15 cellular contexts compared by ENCODE assay signal in genomic region chr5:39014544-39014943, GRCh38. TPM values are rescaled to one million over a fixed set of nuclear protein-coding genes. Genes with fewer than 3 reads are reported as not detected.
DNase-seq lines count a peak whose midpoint lies in the region; ATAC-seq and TF ChIP-seq lines count a peak whose summit lies in the region.
"Had no signal": no experiment of that assay in that cellular context is flagged by ENCODE, and none has a peak within 500 bp of the region (broad histone marks: within the 10 kb centered on the region; RNA-seq: fewer than 3 reads in every experiment).

No MANE protein-coding gene starts in this region.

- H3K4me3 ChIP-seq in rectal smooth muscle tissue (ENCODE audit: low read length): no peak overlapping the region
- H3K4me3 ChIP-seq in CD8-positive, alpha-beta memory T cell (ENCODE audit: low read length): no peak overlapping the region
- H3K4me3 ChIP-seq: lung had no signal

- no peaks in the 10 kb centered on the region for H3K27me3 Mint-ChIP-seq in CD8-positive, alpha-beta memory T cell
- H3K27me3 Mint-ChIP-seq in activated T-cell treated with anti-CD3 and anti-CD28 coated beads, Interleukin-2, amount 50 U/mL, for 4 hours (ENCODE audit: low read depth): no peaks in the 10 kb centered on the region
- H3K27me3 Mint-ChIP-seq: CD4-positive, CD25-positive, alpha-beta regulatory T cell; IgD-negative memory B cell had no signal

- no peak overlapping the region for H3K9ac ChIP-seq in rectal smooth muscle tissue (ENCODE audit: low read length)

- H3K4me1 ChIP-seq in rectal smooth muscle tissue (ENCODE audit: control insufficient read depth, insufficient read depth, low read length): peaks cover 8% of the 10 kb centered on the region
- H3K4me1 ChIP-seq in CD8-positive, alpha-beta memory T cell (ENCODE audit: insufficient read depth, low read length): no peaks in the 10 kb centered on the region

- intact Hi-C loops in posterior vena cava (cut with DNase I): loop anchor here in 1 of 2 donors (10.0 kb wide), 1 partner anchor 60 kb away; the partner anchor contains the start of gene RICTOR

- H3K4me3 Mint-ChIP-seq in CD8-positive, alpha-beta memory T cell: no peak overlapping the region
- no peak overlapping the region for H3K4me3 Mint-ChIP-seq in activated T-cell treated with anti-CD3 and anti-CD28 coated beads, Interleukin-2, amount 50 U/mL, for 4 hours
- H3K4me3 Mint-ChIP-seq: CD4-positive, CD25-positive, alpha-beta regulatory T cell; IgD-negative memory B cell had no signal

- no peak for TF ChIP-seq CTCF in AG09319 (IDR thresholded peaks at IDR 0.05; ENCODE audit: low read depth, low read length)

- H3K9me3 ChIP-seq in CD8-positive, alpha-beta memory T cell (ENCODE audit: low read length): peaks cover 11% of the 10 kb centered on the region

- H3K4me1 Mint-ChIP-seq in CD8-positive, alpha-beta memory T cell: peaks cover 35 to 53% (median 52%) of the 10 kb centered on the region in 3 donors
- peaks cover 35% of the 10 kb centered on the region for H3K4me1 Mint-ChIP-seq in activated T-cell treated with anti-CD3 and anti-CD28 coated beads, Interleukin-2, amount 50 U/mL, for 4 hours (ENCODE audit: low read depth)

- CTCF ChIA-PET in CD8-positive, alpha-beta memory T cell (lab: Charles Lee): interaction anchor here (0.9 to 1.6 kb wide), 3 partner anchors 9 to 269 kb away, joined by 3 to 6 read pairs (median 3); no protein-coding TSS in a partner anchor

- H3K27ac ChIP-seq in rectal smooth muscle tissue (ENCODE audit: low read depth, low read length): peak overlapping the region; percentile 68
- no peak overlapping the region for H3K27ac ChIP-seq in CD8-positive, alpha-beta memory T cell (ENCODE audit: low read depth, low read length)

- peaks cover 7% of the 10 kb centered on the region for H3K36me3 ChIP-seq in rectal smooth muscle tissue (ENCODE audit: control insufficient read depth, insufficient read depth, low read length)
- peaks cover 12% of the 10 kb centered on the region for H3K36me3 ChIP-seq in CD8-positive, alpha-beta memory T cell (ENCODE audit: insufficient read depth, low read length)

- POLR2A ChIA-PET in CD8-positive, alpha-beta memory T cell (lab: Charles Lee): no interaction called here

- peaks cover 29 to 69% (median 34%) of the 10 kb centered on the region in 3 donors for H3K36me3 Mint-ChIP-seq in CD8-positive, alpha-beta memory T cell
- H3K36me3 Mint-ChIP-seq in activated T-cell treated with anti-CD3 and anti-CD28 coated beads, Interleukin-2, amount 50 U/mL, for 4 hours (ENCODE audit: insufficient read depth): peaks cover 55% of the 10 kb centered on the region

- peak; percentile 76 for ATAC-seq in SK-N-SH treated with all-trans-retinoic acid at 6 μM for 48 hours
- ATAC-seq in activated T-cell treated with anti-CD3 and anti-CD28 coated beads, Interleukin-2, amount 50 U/mL, for 4 hours: no peak
- ATAC-seq: sciatic nerve had no signal

- H3K9me3 Mint-ChIP-seq in CD8-positive, alpha-beta memory T cell: peaks cover 7 to 15% (median 15%) of the 10 kb centered on the region in 5 donors
- peaks cover 16% of the 10 kb centered on the region for H3K9me3 Mint-ChIP-seq in activated T-cell treated with anti-CD3 and anti-CD28 coated beads, Interleukin-2, amount 50 U/mL, for 4 hours

- no peak overlapping the region for H3K27ac Mint-ChIP-seq in CD8-positive, alpha-beta memory T cell
- H3K27ac Mint-ChIP-seq: CD4-positive, CD25-positive, alpha-beta regulatory T cell; IgD-negative memory B cell had no signal

- DNase-seq in AG09319 (ENCODE audit: extremely low read depth, low read depth): peak; percentile 35
- peak; percentile 78 for DNase-seq in foreskin melanocyte
- DNase-seq in CD8-positive, alpha-beta memory T cell: no peak
- no peak for DNase-seq in posterior vena cava (ENCODE audit: low spot score)
- DNase-seq in activated T-cell treated with anti-CD3 and anti-CD28 coated beads, Interleukin-2, amount 50 U/mL, for 4 hours: no peak
- no peak for DNase-seq in NCI-H748 treated with DMSO at 0.1 percent for 48 hours (lab: John Stamatoyannopoulos, UW)
- DNase-seq: activated CD4-positive, alpha-beta T cell treated with anti-CD3 and anti-CD28 coated beads for 1 hour; activated gamma-delta T cell treated with Interleukin-2 at 50 U/mL for 16 hours; CD4-positive, CD25-positive, alpha-beta regulatory T cell; NCI-H2171 had no signal

- no peaks in the 10 kb centered on the region for H3K27me3 ChIP-seq in rectal smooth muscle tissue (ENCODE audit: control insufficient read depth, insufficient read depth, low read length)
- H3K27me3 ChIP-seq in CD8-positive, alpha-beta memory T cell (ENCODE audit: insufficient read depth, low read length, poor library complexity, severe bottlenecking): no peaks in the 10 kb centered on the region

TF ChIP-seq in SK-N-SH treated with all-trans-retinoic acid at 6 μM for 48 hours, 23 proteins besides CTCF, POLR2A, EP300 and RAD21:
- no peak for TF ChIP-seq OSR1 (CRISPR knock-in tag; IDR thresholded peaks at IDR 0.05)
- TF ChIP-seq TSHZ2 (CRISPR knock-in tag; IDR thresholded peaks at IDR 0.05): no peak
- TF ChIP-seq ZFP3 (CRISPR knock-in tag; IDR thresholded peaks at IDR 0.05): no peak
- TF ChIP-seq ZNF70 (CRISPR knock-in tag; IDR thresholded peaks at IDR 0.05): no peak
- no peak for TF ChIP-seq CSRNP3 (CRISPR knock-in tag; IDR thresholded peaks at IDR 0.05)
- no peak for TF ChIP-seq GLIS3 (CRISPR knock-in tag; IDR thresholded peaks at IDR 0.05)
- no peak for TF ChIP-seq ZNF565 (CRISPR knock-in tag; conservative IDR thresholded peaks at IDR 0.05; ENCODE audit: low read depth)
- TF ChIP-seq ZC3H10 (CRISPR knock-in tag; IDR thresholded peaks at IDR 0.05): no peak
- TF ChIP-seq SNAI2 (CRISPR knock-in tag; IDR thresholded peaks at IDR 0.05): no peak
- TF ChIP-seq PPARA (CRISPR knock-in tag; IDR thresholded peaks at IDR 0.05; ENCODE audit: borderline replicate concordance): no peak
- no peak for TF ChIP-seq ARNTL (CRISPR knock-in tag; IDR thresholded peaks at IDR 0.05; ENCODE audit: borderline replicate concordance, low read depth)
- TF ChIP-seq ESRRG (CRISPR knock-in tag; IDR thresholded peaks at IDR 0.05): no peak
- TF ChIP-seq ZNF8 (CRISPR knock-in tag; IDR thresholded peaks at IDR 0.05): no peak
- TF ChIP-seq CSDC2 (CRISPR knock-in tag; IDR thresholded peaks at IDR 0.05): no peak
- no peak for TF ChIP-seq POU6F1 (CRISPR knock-in tag; IDR thresholded peaks at IDR 0.05; ENCODE audit: borderline replicate concordance, low read depth)
- TF ChIP-seq ISL1 (CRISPR knock-in tag; IDR thresholded peaks at IDR 0.05): no peak
- no peak for TF ChIP-seq BACH2 (CRISPR knock-in tag; IDR thresholded peaks at IDR 0.05; ENCODE audit: borderline replicate concordance)

RNA-seq across cellular contexts. Expression of gene RICTOR, which starts 59.7 kb away (rescaled TPM):
- total RNA-seq in CD8-positive, alpha-beta memory T cell: 10 to 100 TPM; 32.0 to 32.9 TPM
- polyA plus RNA-seq in CD8-positive, alpha-beta memory T cell: 12.1 TPM
- total RNA-seq in posterior vena cava: 10 to 100 TPM; 37.0 to 50.1 TPM
- total RNA-seq in activated T-cell treated with anti-CD3 and anti-CD28 coated beads, Interleukin-2, amount 50 U/mL, for 4 hours: 10 to 100 TPM; 14.1 to 19.2 (median 18.0) TPM

Comparison
In these comparisons a context has a peak if more than half of its experiments do, and no peak if none do; other contexts are left out.
1. DNase-seq: peak in AG09319 (single experiment) and foreskin melanocyte (single experiment); none in CD8-positive, alpha-beta memory T cell (0 of 5), posterior vena cava (single experiment), activated T-cell treated with anti-CD3 and anti-CD28 coated beads, Interleukin-2, amount 50 U/mL, for 4 hours (single experiment) and NCI-H748 treated with DMSO at 0.1 percent for 48 hours (single experiment).